Comparison of ENCODE assay signal across 8 cellular contexts in genomic region chrX:48574270-48575266, GRCh38. TPM values are rescaled to one million over a fixed set of nuclear protein-coding genes. Genes with fewer than 3 reads are reported as not detected.
A peak's percentile ranks its signal among the peaks of the same experiment; 100 is the strongest.
DNase-seq lines count a peak whose midpoint lies in the region; ATAC-seq, FAIRE-seq and TF ChIP-seq lines count a peak whose summit lies in the region.

Gene RBM3 (plus strand): TSS chrX:48574484. CDS start chrX:48575181, 697 bp downstream.

- TF ChIP-seq EP300 in esophagus muscularis mucosa (IDR thresholded peaks at IDR 0.05), result no peak

- H3K36me3 Mint-ChIP-seq in activated T-cell treated with anti-CD3 and anti-CD28 coated beads, Interleukin-2, amount 50 U/mL, for 72 hours (ENCODE audit: insufficient read depth in 2 of 2), result peaks cover 18 to 28% of the 10 kb centered on the region in 2 donors

- FAIRE-seq in RCC 7860 (lab: Jason Lieb, UNC), result peak; percentile 77

- peak; percentile 75 for ATAC-seq in GM21786 (IDR thresholded peaks at IDR 0.05; ENCODE audit: unreplicated experiment)
- ATAC-seq in activated T-cell treated with anti-CD3 and anti-CD28 coated beads, Interleukin-2, amount 50 U/mL, for 72 hours (replicated peaks in 1 of 2), result peak; percentile 87 to 89

- peak within 1 kb of the TSS; percentile 90 to 98 for H3K4me3 Mint-ChIP-seq in activated T-cell treated with anti-CD3 and anti-CD28 coated beads, Interleukin-2, amount 50 U/mL, for 72 hours

- H2AFZ ChIP-seq in Karpas-422 (ENCODE audit: low read length), result no peak within 1 kb of the TSS

- peaks cover 10% of the 10 kb centered on the region for H3K79me2 ChIP-seq in Karpas-422 (ENCODE audit: low read length)

- H3K9me2 ChIP-seq in Karpas-422 (replicated peaks; ENCODE audit: insufficient read depth, low read length), result no peaks in the 10 kb centered on the region

- TF ChIP-seq POLR2A in esophagus muscularis mucosa (IDR thresholded peaks at IDR 0.05; ENCODE audit: low read depth), result peak; percentile 85

- DNase-seq in Daoy (ENCODE audit: low read depth) (peak; percentile 95), Karpas-422 (peak; percentile 97), RCC 7860 (ENCODE audit: low spot score) (peak; percentile 84), esophagus muscularis mucosa (ENCODE audit: extremely low spot score) (peak; percentile 98), myocyte (ENCODE audit: low read depth) (peak; percentile 93)
- DNase-seq in activated T-cell treated with anti-CD3 and anti-CD28 coated beads, Interleukin-2, amount 50 U/mL, for 72 hours, result peak; percentile 90 to 94
- peak; percentile 90 to 93 for DNase-seq in stimulated activated CD8-positive, alpha-beta memory T cell treated with anti-CD3 and anti-CD28 coated beads, Interleukin-7, amount 100 ng/mL, for 4 hours (ENCODE audit: low read depth in 2 of 2)

- 47% methylated on average over 71 of the region's 71 CpGs for whole genome bisulfite sequencing in esophagus muscularis mucosa

- H3K9me3 Mint-ChIP-seq in activated T-cell treated with anti-CD3 and anti-CD28 coated beads, Interleukin-2, amount 50 U/mL, for 72 hours, result no peaks in the 10 kb centered on the region

- H3K9me3 ChIP-seq in Karpas-422 (ENCODE audit: low read length) (no peaks in the 10 kb centered on the region), esophagus muscularis mucosa (no peaks in the 10 kb centered on the region)

- H3K9ac ChIP-seq in Karpas-422 (ENCODE audit: low read length), result peak within 1 kb of the TSS; percentile 90

- H3K4me3 ChIP-seq in Karpas-422 (ENCODE audit: low read length) (peak within 1 kb of the TSS; percentile 72), esophagus muscularis mucosa (peak within 1 kb of the TSS; percentile 73 to 79 (median 76))

- intact Hi-C loops in esophagus muscularis mucosa (cut with DNase I), result no loop called here

- H3K27me3 Mint-ChIP-seq in activated T-cell treated with anti-CD3 and anti-CD28 coated beads, Interleukin-2, amount 50 U/mL, for 72 hours (ENCODE audit: low read depth), result no peaks in the 10 kb centered on the region

- TF ChIP-seq CTCF in esophagus muscularis mucosa (IDR thresholded peaks at IDR 0.05), result peak; percentile 22 to 43 (median 40)

- H3K4me1 ChIP-seq in Karpas-422 (ENCODE audit: low read length) (peaks cover 27% of the 10 kb centered on the region), esophagus muscularis mucosa (peaks cover 16 to 24% (median 18%) of the 10 kb centered on the region in 4 donors)

- peaks cover 25% of the 10 kb centered on the region for H3K4me1 Mint-ChIP-seq in activated T-cell treated with anti-CD3 and anti-CD28 coated beads, Interleukin-2, amount 50 U/mL, for 72 hours (ENCODE audit: low read depth)

- peaks cover 28% of the 10 kb centered on the region for H3K36me3 ChIP-seq in Karpas-422 (ENCODE audit: insufficient read depth, low read length)
- H3K36me3 ChIP-seq in esophagus muscularis mucosa, result peaks cover 18 to 45% (median 37%) of the 10 kb centered on the region in 4 donors

- H4K20me1 ChIP-seq in Karpas-422 (ENCODE audit: insufficient read depth, low read depth, low read length), result 0 out of 2 replicates have a peak, but pooled peaks cover 5% of the 10 kb centered on the region

- H3K27me3 ChIP-seq in Karpas-422 (ENCODE audit: low read length) (no peaks in the 10 kb centered on the region), esophagus muscularis mucosa (no peaks in the 10 kb centered on the region)

- H3K4me2 ChIP-seq in Karpas-422 (ENCODE audit: low read depth, low read length, poor library complexity, severe bottlenecking), result peak within 1 kb of the TSS; percentile 83

- H3K27ac ChIP-seq in Karpas-422 (ENCODE audit: low read length), result peak within 1 kb of the TSS; percentile 85
- peak within 1 kb of the TSS; percentile 97 to 99 (median 98) for H3K27ac ChIP-seq in esophagus muscularis mucosa (replicated peaks in 1 of 4)

- peak within 1 kb of the TSS; percentile 93 for H3K27ac Mint-ChIP-seq in activated T-cell treated with anti-CD3 and anti-CD28 coated beads, Interleukin-2, amount 50 U/mL, for 72 hours

RNA-seq across cellular contexts. Expression of gene RBM3, which starts in this region (rescaled TPM):
- total RNA-seq in Daoy (2014; rRNA removed; shearing (Covaris generic)), result 142 and 159 TPM in 2 replicates
- 176 and 183 TPM in 2 replicates for total RNA-seq in Karpas-422 (2014; rRNA removed; shearing (Covaris generic); ENCODE audit: low replicate concordance)
- 100 to 1,000 TPM; 183 to 225 TPM for total RNA-seq in activated T-cell treated with anti-CD3 and anti-CD28 coated beads, Interleukin-2, amount 50 U/mL, for 72 hours
- total RNA-seq in esophagus muscularis mucosa (100 to 1,000 TPM in 3 of 4 donors, 10 to 100 TPM in 1; 94.0 to 204 (median 156) TPM), myocyte (57.4 and 69.8 TPM in 2 replicates)
- polyA plus RNA-seq in myocyte (2012), result 116 TPM

Comparison
In these comparisons a context has a peak if more than half of its experiments do, and no peak if none do; other contexts are left out.
1. Peak in every context shown above with its lines: DNase-seq, ATAC-seq, H3K4me3 ChIP-seq and H3K27ac ChIP-seq.